Comparison of ENCODE assay signal across 10 cellular contexts in genomic region chr2:10028407-10028987, GRCh38. TPM values are rescaled to one million over a fixed set of nuclear protein-coding genes. Genes with fewer than 3 reads are reported as not detected.
DNase-seq lines count a peak whose midpoint lies in the region; ATAC-seq lines count a peak whose summit lies in the region.
"Had no signal": no experiment of that assay in that cellular context is flagged by ENCODE, and none has a peak within 500 bp of the region (broad histone marks: within the 10 kb centered on the region; RNA-seq: fewer than 3 reads in every experiment).

No MANE protein-coding gene starts in this region.

- H3K4me1 Mint-ChIP-seq in T-helper 17 cell, result peaks cover 21% of the 10 kb centered on the region

- H3K27ac Mint-ChIP-seq in T-helper 17 cell, result no peak overlapping the region

- intact Hi-C loops in Right ventricle myocardium inferior (cut with DNase I) (no loop called here), cardiac septum (cut with DNase I) (no loop called here)

- ATAC-seq in Right ventricle myocardium inferior (no peak), T-helper 17 cell (no peak), HG03439 (IDR thresholded peaks at IDR 0.05; ENCODE audit: unreplicated experiment) (no peak)

- no peaks in the 10 kb centered on the region for H3K36me3 Mint-ChIP-seq in T-helper 17 cell (ENCODE audit: low read depth)

- H3K9me3 ChIP-seq in T-helper 17 cell (ENCODE audit: control insufficient read depth, low read length, poor library complexity, severe bottlenecking), result no peaks in the 10 kb centered on the region

- no peaks in the 10 kb centered on the region for H3K27me3 Mint-ChIP-seq in T-helper 17 cell

- DNase-seq in Right ventricle myocardium inferior (ENCODE audit: missing footprints), result peak; percentile 69
- no peak for DNase-seq in cardiac septum (ENCODE audit: low spot score)
- DNase-seq in T-helper 17 cell, result no peak
- peak; percentile 59 for DNase-seq in left kidney (ENCODE audit: low read depth, low spot score)
- DNase-seq in ureter (ENCODE audit: low spot score), result peak; percentile 40
- DNase-seq in NCI-H774 (lab: John Stamatoyannopoulos, UW), result no peak
- DNase-seq in OCI-M2 (lab: John Stamatoyannopoulos, UW; ENCODE audit: unreplicated experiment), result no peak
- DNase-seq: foreskin melanocyte, NCI-H748 treated with DMSO at 0.1 percent for 48 hours had no signal

- H3K4me3 Mint-ChIP-seq in T-helper 17 cell, result peak overlapping the region; percentile 47

RNA-seq across cellular contexts. Expression of gene KLF11, which starts 14.9 kb away (rescaled TPM):
- 28.2 TPM for total RNA-seq in Right ventricle myocardium inferior
- 22.3 TPM for total RNA-seq in cardiac septum
- 10 to 100 TPM; 38.0 to 44.5 TPM for total RNA-seq in T-helper 17 cell
- total RNA-seq in ureter, result 18.8 TPM

RNA-seq across cellular contexts. Expression of gene CYS1, which starts 51.7 kb away (rescaled TPM):
- total RNA-seq in Right ventricle myocardium inferior (3.2 TPM), cardiac septum (3.8 TPM), T-helper 17 cell (not detected), ureter (4.0 TPM)

Comparison
In these comparisons a context has a peak if more than half of its experiments do, and no peak if none do; other contexts are left out.
1. DNase-seq: peak in Right ventricle myocardium inferior (single experiment), left kidney (single experiment) and ureter (single experiment); none in cardiac septum (single experiment), T-helper 17 cell (0 of 3), NCI-H774 (single experiment) and OCI-M2 (single experiment).